ENCODE assay signal across 15 cellular contexts in genomic region chr15:98025237-98025636, GRCh38.
DNase-seq lines count a peak whose midpoint lies in the region; ATAC-seq and TF ChIP-seq lines count a peak whose summit lies in the region.
"Had no signal": no experiment of that assay in that cellular context is flagged by ENCODE, and none has a peak within 500 bp of the region (broad histone marks: within the 10 kb centered on the region; RNA-seq: fewer than 3 reads in every experiment).

No MANE protein-coding gene starts in this region.

- H3K4me1 Mint-ChIP-seq in T-helper 17 cell = no peaks in the 10 kb centered on the region
- H3K4me1 Mint-ChIP-seq: activated CD4-positive, alpha-beta T cell treated with anti-CD3 and anti-CD28 coated beads, Interleukin-2, amount 10 ng/mL, durations not matched to agents 7 days and 5 days had no signal

- ATAC-seq in T-helper 17 cell (no peak), GM19467 (IDR thresholded peaks at IDR 0.05; ENCODE audit: unreplicated experiment) (no peak)

- DNase-seq in GM04503 (ENCODE audit: low read depth) (peak; percentile 37), RWPE1 (ENCODE audit: low spot score) (peak; percentile 55), fibroblast of pulmonary artery (ENCODE audit: low read depth) (peak; percentile 11), retinal pigment epithelial cell (ENCODE audit: low read depth) (peak; percentile 11), T-helper 17 cell (no peak), NCI-H510A (lab: John Stamatoyannopoulos, UW) (no peak), NCI-H1417 (lab: John Stamatoyannopoulos, UW) (no peak)
- DNase-seq: activated CD4-positive, alpha-beta T cell treated with anti-CD3 and anti-CD28 coated beads, Interleukin-2, amount 10 ng/mL, durations not matched to agents 7 days and 5 days; activated T-cell treated with anti-CD3 and anti-CD28 coated beads, Interleukin-2, amount 50 U/mL, for 24 hours; DMS53; NCI-H1105 treated with DMSO at 0.1 percent for 48 hours; RPMI8226; thyroid gland had no signal

- no peak for TF ChIP-seq CTCF in RWPE1 (conservative IDR thresholded peaks at IDR 0.05; ENCODE audit: low read depth)
- TF ChIP-seq CTCF in fibroblast of pulmonary artery (IDR thresholded peaks at IDR 0.05; ENCODE audit: low read length, missing control alignments) = no peak
- TF ChIP-seq CTCF in retinal pigment epithelial cell (conservative IDR thresholded peaks at IDR 0.05; ENCODE audit: low read depth, low read length) = no peak

- CTCF ChIA-PET in RWPE1 (lab: Yijun Ruan, JAX) = no interaction called here

- no peak overlapping the region for H3K27ac ChIP-seq in RWPE1
- H3K27ac ChIP-seq: BLaER1, thyroid gland had no signal

- H3K9me3 ChIP-seq in T-helper 17 cell (ENCODE audit: control insufficient read depth, low read length, poor library complexity, severe bottlenecking) = no peaks in the 10 kb centered on the region
- H3K9me3 ChIP-seq: thyroid gland had no signal

- no peak overlapping the region for H3K4me3 Mint-ChIP-seq in T-helper 17 cell
- H3K4me3 Mint-ChIP-seq: activated CD4-positive, alpha-beta T cell treated with anti-CD3 and anti-CD28 coated beads, Interleukin-2, amount 10 ng/mL, durations not matched to agents 7 days and 5 days; activated T-cell treated with anti-CD3 and anti-CD28 coated beads, Interleukin-2, amount 50 U/mL, for 24 hours had no signal

- POLR2A ChIA-PET in RWPE1 (lab: Yijun Ruan, JAX; ENCODE audit: low non-redundant PET) = interaction anchor here (0.6 kb wide), 1 partner anchor 16 kb away, joined by 3 read pairs; no protein-coding TSS in a partner anchor

- no peaks in the 10 kb centered on the region for H3K27me3 Mint-ChIP-seq in T-helper 17 cell
- H3K27me3 Mint-ChIP-seq: activated CD4-positive, alpha-beta T cell treated with anti-CD3 and anti-CD28 coated beads, Interleukin-2, amount 10 ng/mL, durations not matched to agents 7 days and 5 days had no signal

- H3K27ac Mint-ChIP-seq in T-helper 17 cell = no peak overlapping the region
- H3K27ac Mint-ChIP-seq: activated CD4-positive, alpha-beta T cell treated with anti-CD3 and anti-CD28 coated beads, Interleukin-2, amount 10 ng/mL, durations not matched to agents 7 days and 5 days; activated T-cell treated with anti-CD3 and anti-CD28 coated beads, Interleukin-2, amount 50 U/mL, for 24 hours had no signal

- no peaks in the 10 kb centered on the region for H3K36me3 Mint-ChIP-seq in T-helper 17 cell (ENCODE audit: low read depth)

- H3K4me3 ChIP-seq in fibroblast of pulmonary artery (replicated peaks; ENCODE audit: low read depth, low read length) (no peak overlapping the region), retinal pigment epithelial cell (ENCODE audit: low read length) (no peak overlapping the region)
- H3K4me3 ChIP-seq: BLaER1, thyroid gland had no signal

Comparison
In these comparisons a context has a peak if more than half of its experiments do, and no peak if none do; other contexts are left out.
1. DNase-seq: peak in GM04503 (single experiment), RWPE1 (single experiment), fibroblast of pulmonary artery (single experiment) and retinal pigment epithelial cell (single experiment); none in T-helper 17 cell (0 of 3), NCI-H510A (single experiment) and NCI-H1417 (0 of 3).